In the genomic region with DNA sequence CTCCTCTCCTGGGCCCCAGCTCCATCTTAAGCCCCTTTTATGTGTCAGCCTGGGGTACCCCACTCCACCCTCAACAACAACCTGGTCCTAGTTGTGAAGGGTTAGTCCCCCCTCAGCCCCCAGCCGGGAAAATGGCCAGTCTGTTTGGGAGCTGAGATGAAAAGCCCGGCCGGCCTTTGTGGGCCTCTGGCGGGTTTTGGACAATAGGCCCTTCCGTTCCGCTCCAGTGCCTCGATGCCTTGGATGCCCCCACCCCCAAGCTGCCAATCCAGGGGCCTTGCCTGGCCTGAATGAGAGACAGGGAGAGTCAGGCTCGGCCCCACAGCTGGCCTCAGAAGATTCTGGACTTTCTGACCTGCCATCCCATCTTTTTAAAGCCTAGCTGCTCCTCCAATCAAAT, we compare ENCODE assay signal across 24 cellular contexts. TPM values are rescaled to one million over a fixed set of nuclear protein-coding genes. Genes with fewer than 3 reads are reported as not detected.
DNase-seq lines count a peak whose midpoint lies in the region; ATAC-seq and TF ChIP-seq lines count a peak whose summit lies in the region.
"Had no signal": no experiment of that assay in that cellular context is flagged by ENCODE, and none has a peak within 500 bp of the region (broad histone marks: within the 10 kb centered on the region; RNA-seq: fewer than 3 reads in every experiment).

No MANE protein-coding gene starts in this region.

- H3K4me3 ChIP-seq in ectodermal cell (ENCODE audit: insufficient read depth, low read depth, low read length) (peak overlapping the region; percentile 13), neural progenitor cell (peak overlapping the region; percentile 55), body of pancreas (no peak overlapping the region)
- H3K4me3 ChIP-seq: ascending aorta, left ventricle myocardium inferior, PC-9, SJCRH30, stomach, transverse colon had no signal

- H3K9me3 Mint-ChIP-seq in neural progenitor cell = no peaks in the 10 kb centered on the region
- H3K9me3 Mint-ChIP-seq: activated naive CD4-positive, alpha-beta T cell treated with anti-CD3 and anti-CD28 coated beads, Interleukin-2, amount 50 U/mL, for 72 hours; activated T-helper 1 cell treated with anti-CD3 and anti-CD28 coated beads, Interleukin-12 subunit alpha, Interleukin-12 subunit beta, Interleukin-2, Interleukin-4 antibody, amounts not matched to agents 30 ng/mL and 10 ng/mL and 1 ng/mL, durations not matched to agents 14 hours and 24 hours and 36 hours; effector memory CD8-positive, alpha-beta T cell; HFFc6 had no signal

- H3K4me1 Mint-ChIP-seq in neural progenitor cell = peaks cover 85% of the 10 kb centered on the region

- H3K27ac ChIP-seq in ectodermal cell (ENCODE audit: insufficient read depth, low read depth, low read length, poor library complexity, severe bottlenecking) (peak overlapping the region; percentile 98), neural progenitor cell (peak overlapping the region; percentile 89), body of pancreas (no peak overlapping the region)
- H3K27ac ChIP-seq: ascending aorta, left ventricle myocardium inferior, PC-9, SJCRH30, stomach, transverse colon had no signal

- peak overlapping the region; percentile 94 for H3K4me2 ChIP-seq in neural progenitor cell
- H3K4me2 ChIP-seq: PC-9 had no signal

- peaks cover 6% of the 10 kb centered on the region for H3K36me3 Mint-ChIP-seq in neural progenitor cell
- H3K36me3 Mint-ChIP-seq: activated naive CD4-positive, alpha-beta T cell treated with anti-CD3 and anti-CD28 coated beads, Interleukin-2, amount 50 U/mL, for 72 hours had no signal

- H3K9ac ChIP-seq in neural progenitor cell = no peak overlapping the region

- intact Hi-C loops in body of pancreas (cut with DNase I) = no loop called here

- no peak overlapping the region for H2AFZ ChIP-seq in neural progenitor cell (replicated peaks)
- H2AFZ ChIP-seq: PC-9 had no signal

- H4K20me1 ChIP-seq in neural progenitor cell (ENCODE audit: low read depth) = peaks cover 31% of the 10 kb centered on the region

- no peak for TF ChIP-seq CTCF in neural progenitor cell (IDR thresholded peaks at IDR 0.05)
- no peak for TF ChIP-seq CTCF in body of pancreas (IDR thresholded peaks at IDR 0.05)

- peaks cover 87% of the 10 kb centered on the region for H3K4me1 ChIP-seq in ectodermal cell (ENCODE audit: control insufficient read depth, insufficient read depth, low read length)
- H3K4me1 ChIP-seq in neural progenitor cell = peaks cover 70% of the 10 kb centered on the region
- H3K4me1 ChIP-seq in body of pancreas = peaks cover 12% of the 10 kb centered on the region
- H3K4me1 ChIP-seq: SJCRH30 had no signal

- 0 to 1% methylated on average over 8 of the region's 8 CpGs for WGBS in ectodermal cell, 2 experiments
- 66 to 70% methylated on average over 7 to 8 of the region's 8 CpGs for WGBS in body of pancreas, 2 donors

- H3K36me3 ChIP-seq in ectodermal cell (ENCODE audit: control insufficient read depth, insufficient read depth, low read length) (no peaks in the 10 kb centered on the region), neural progenitor cell (no peaks in the 10 kb centered on the region), body of pancreas (replicated peaks in 1 of 2; ENCODE audit: insufficient read depth in 1 of 2, low read depth in 2 of 2) (no peaks in the 10 kb centered on the region)
- H3K36me3 ChIP-seq: ascending aorta, left ventricle myocardium inferior, SJCRH30, stomach, transverse colon had no signal

- DNase-seq in NCI-H1092 treated with DMSO at 0.1 percent for 48 hours (lab: John Stamatoyannopoulos, UW) (peak; percentile 81), neural progenitor cell (ENCODE audit: low spot score) (peak; percentile 96), NCI-H345 treated with DMSO at 0.1 percent for 48 hours (lab: John Stamatoyannopoulos, UW; ENCODE audit: unreplicated experiment) (no peak), body of pancreas (no peak)
- DNase-seq: activated CD4-positive, alpha-beta T cell treated with anti-CD3 and anti-CD28 coated beads for 4 hours; cerebellar nuclear complex; effector memory CD8-positive, alpha-beta T cell; HFFc6; IMR-90; left ventricle myocardium inferior; NCI-H1436 treated with DMSO at 0.1 percent for 48 hours; NCI-H69; PC-9; SJCRH30; stomach; T-helper 1 cell; transverse colon had no signal

- TF ChIP-seq POLR2A in body of pancreas (IDR thresholded peaks at IDR 0.05) = no peak

- H3K27me3 ChIP-seq in ectodermal cell (ENCODE audit: control insufficient read depth, insufficient read depth, low read length, poor library complexity, severe bottlenecking) (no peaks in the 10 kb centered on the region), neural progenitor cell (peaks cover 29% of the 10 kb centered on the region), body of pancreas (peaks cover 0 to 20% of the 10 kb centered on the region in 2 donors)

- H3K27me3 Mint-ChIP-seq in neural progenitor cell (ENCODE audit: insufficient read depth, low read depth) = peaks cover 6% of the 10 kb centered on the region

- H3K27ac Mint-ChIP-seq in neural progenitor cell = peak overlapping the region; percentile 100
- H3K27ac Mint-ChIP-seq: activated naive CD4-positive, alpha-beta T cell treated with anti-CD3 and anti-CD28 coated beads, Interleukin-2, amount 50 U/mL, for 72 hours; activated T-helper 1 cell treated with anti-CD3 and anti-CD28 coated beads, Interleukin-12 subunit alpha, Interleukin-12 subunit beta, Interleukin-2, Interleukin-4 antibody, amounts not matched to agents 30 ng/mL and 10 ng/mL and 1 ng/mL, durations not matched to agents 14 hours and 24 hours and 36 hours; effector memory CD8-positive, alpha-beta T cell; HFFc6 had no signal

- H3K9me3 ChIP-seq in ectodermal cell (ENCODE audit: control insufficient read depth, low read length) = no peaks in the 10 kb centered on the region
- H3K9me3 ChIP-seq in neural progenitor cell (ENCODE audit: low read depth) = no peaks in the 10 kb centered on the region
- no peaks in the 10 kb centered on the region for H3K9me3 ChIP-seq in body of pancreas
- H3K9me3 ChIP-seq: ascending aorta, left ventricle myocardium inferior, SJCRH30, stomach, transverse colon had no signal

- ATAC-seq in body of pancreas = no peak
- ATAC-seq: activated naive CD4-positive, alpha-beta T cell treated with anti-CD3 and anti-CD28 coated beads, Interleukin-2, amount 50 U/mL, for 72 hours; effector memory CD8-positive, alpha-beta T cell had no signal

- peaks cover 59% of the 10 kb centered on the region for H3F3A ChIP-seq in neural progenitor cell (ENCODE audit: low read depth)

- H3K79me2 ChIP-seq in neural progenitor cell (ENCODE audit: low read depth) = no peaks in the 10 kb centered on the region

- peak overlapping the region; percentile 75 for H3K4me3 Mint-ChIP-seq in neural progenitor cell
- H3K4me3 Mint-ChIP-seq: activated T-helper 1 cell treated with anti-CD3 and anti-CD28 coated beads, Interleukin-12 subunit alpha, Interleukin-12 subunit beta, Interleukin-2, Interleukin-4 antibody, amounts not matched to agents 30 ng/mL and 10 ng/mL and 1 ng/mL, durations not matched to agents 14 hours and 24 hours and 36 hours; effector memory CD8-positive, alpha-beta T cell; HFFc6 had no signal

RNA-seq across cellular contexts. Expression of a gene that starts 9.2 kb away (rescaled TPM):
- 143 TPM for polyA plus RNA-seq in ectodermal cell (2013, experiment 1 of 4)
- 140 TPM for polyA plus RNA-seq in ectodermal cell (2013, experiment 2 of 4)
- 135 TPM for polyA plus RNA-seq in ectodermal cell (2013, experiment 3 of 4)
- polyA plus RNA-seq in ectodermal cell (2013, experiment 4 of 4) = 159 TPM
- total RNA-seq in neural progenitor cell (ENCODE audit: low replicate concordance) (8.6 and 37.2 TPM in 2 replicates), body of pancreas (10 to 100 TPM in 1 of 2 donors, 1 to 10 TPM in 1; 1.6 to 16.8 TPM)
- total RNA-seq: activated T-helper 1 cell treated with anti-CD3 and anti-CD28 coated beads, Interleukin-12 subunit alpha, Interleukin-12 subunit beta, Interleukin-2, Interleukin-4 antibody, amounts not matched to agents 30 ng/mL and 10 ng/mL and 1 ng/mL, durations not matched to agents 14 hours and 24 hours and 36 hours; fibroblast of lung; HFFc6; IMR-90; PC-9 had no signal
- polyA plus RNA-seq: fibroblast of lung, IMR-90 had no signal

RNA-seq across cellular contexts. Expression of a gene that starts 31.5 kb away (rescaled TPM):
- polyA plus RNA-seq in ectodermal cell (2013, experiment 1 of 4) = 29.3 TPM
- polyA plus RNA-seq in ectodermal cell (2013, experiment 2 of 4) = 25.9 TPM
- polyA plus RNA-seq in ectodermal cell (2013, experiment 3 of 4) = 33.0 TPM
- polyA plus RNA-seq in ectodermal cell (2013, experiment 4 of 4) = 37.8 TPM
- total RNA-seq in neural progenitor cell (ENCODE audit: low replicate concordance) (17.4 and 40.1 TPM in 2 replicates), body of pancreas (10 to 100 TPM in 1 of 2 donors, 1 to 10 TPM in 1; 8.6 to 16.9 TPM)

RNA-seq across cellular contexts. Expression of a gene that starts 39.9 kb away (rescaled TPM):
- polyA plus RNA-seq in ectodermal cell (2013, experiment 1 of 4) = 90.1 TPM
- 83.7 TPM for polyA plus RNA-seq in ectodermal cell (2013, experiment 2 of 4)
- polyA plus RNA-seq in ectodermal cell (2013, experiment 3 of 4) = 92.9 TPM
- polyA plus RNA-seq in ectodermal cell (2013, experiment 4 of 4) = 107 TPM
- total RNA-seq in neural progenitor cell (ENCODE audit: low replicate concordance) (45.6 and 98.3 TPM in 2 replicates), body of pancreas (10 to 100 TPM; 36.1 to 39.9 TPM)

RNA-seq across cellular contexts. Expression of a gene that starts 48.5 kb away (rescaled TPM):
- 0.48 TPM for polyA plus RNA-seq in ectodermal cell (2013, experiment 1 of 4)
- 0.53 TPM for polyA plus RNA-seq in ectodermal cell (2013, experiment 2 of 4)
- polyA plus RNA-seq in ectodermal cell (2013, experiment 3 of 4) = 0.96 TPM
- 0.53 TPM for polyA plus RNA-seq in ectodermal cell (2013, experiment 4 of 4)
- total RNA-seq in neural progenitor cell (ENCODE audit: low replicate concordance) = 4.7 and 5.3 TPM in 2 replicates
- total RNA-seq in body of pancreas = not detected
- total RNA-seq: ascending aorta, IMR-90, left ventricle myocardium inferior, M059J, mucosa of gallbladder, PC-9, SJCRH30, stomach, transverse colon had no signal
- polyA plus RNA-seq: fibroblast of lung, stomach had no signal

RNA-seq across cellular contexts. Expression of a gene that starts 57.2 kb away (rescaled TPM):
- 82.4 TPM for polyA plus RNA-seq in ectodermal cell (2013, experiment 1 of 4)
- polyA plus RNA-seq in ectodermal cell (2013, experiment 2 of 4) = 84.1 TPM
- polyA plus RNA-seq in ectodermal cell (2013, experiment 3 of 4) = 90.7 TPM
- polyA plus RNA-seq in ectodermal cell (2013, experiment 4 of 4) = 92.3 TPM
- total RNA-seq in neural progenitor cell (ENCODE audit: low replicate concordance) = 37.8 and 108 TPM in 2 replicates
- total RNA-seq in body of pancreas = 10 to 100 TPM; 26.7 to 57.1 TPM

Comparison
In these comparisons a context has a peak if more than half of its experiments do, and no peak if none do; other contexts are left out.
1. DNase-seq: peak in NCI-H1092 treated with DMSO at 0.1 percent for 48 hours (single experiment) and neural progenitor cell (single experiment); none in NCI-H345 treated with DMSO at 0.1 percent for 48 hours (single experiment) and body of pancreas (0 of 4).
2. H3K27ac ChIP-seq: peak in ectodermal cell (single experiment) and neural progenitor cell (single experiment); none in body of pancreas (0 of 4).
3. H3K4me3 ChIP-seq: peak in ectodermal cell (single experiment) and neural progenitor cell (single experiment); none in body of pancreas (0 of 2).